ENCODE assay signal across 23 cellular contexts in the genomic region with DNA sequence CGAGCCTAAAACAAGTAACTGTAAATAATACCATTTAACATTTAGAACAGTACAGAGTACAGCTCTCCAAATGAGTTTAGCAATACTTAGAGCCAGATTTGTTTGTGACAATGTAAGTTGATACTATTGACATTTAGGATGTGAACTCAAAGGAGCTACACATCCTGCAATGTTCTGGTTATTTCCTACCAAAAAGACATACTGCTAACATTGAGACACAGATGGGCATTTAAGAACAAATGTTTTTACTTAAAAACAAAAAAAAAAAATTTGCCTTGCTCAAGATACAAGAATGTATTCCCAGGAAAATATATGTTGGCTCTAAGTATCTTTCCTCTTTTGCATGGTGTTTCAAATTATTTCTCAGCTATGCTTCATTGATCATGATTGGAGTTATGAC.
"Had no signal": no experiment of that assay in that cellular context is flagged by ENCODE, and none has a peak within 500 bp of the region (broad histone marks: within the 10 kb centered on the region; RNA-seq: fewer than 3 reads in every experiment).

No MANE protein-coding gene starts in this region.

- H2AFZ ChIP-seq: parathyroid adenoma had no signal

- H3K4me2 ChIP-seq: smooth muscle cell had no signal

- H3K4me3 Mint-ChIP-seq: activated naive CD4-positive, alpha-beta T cell treated with anti-CD3 and anti-CD28 coated beads, Interleukin-2, amount 50 U/mL, for 24 hours; mesothelial cell of epicardium; nephron; stimulated activated effector memory CD8-positive, alpha-beta T cell treated with anti-CD3 and anti-CD28 coated beads, Interleukin-12 subunit alpha, Interleukin-12 subunit beta, amount 100 ng/mL, for 72 hours; type B pancreatic cell had no signal

- H3K36me3 ChIP-seq: adrenal gland, breast epithelium, gastrocnemius medialis, left lung, stomach, WERI-Rb-1 had no signal

- H3K27me3 Mint-ChIP-seq: activated naive CD4-positive, alpha-beta T cell treated with anti-CD3 and anti-CD28 coated beads, Interleukin-2, amount 50 U/mL, for 24 hours; type B pancreatic cell had no signal

- H3K4me1 Mint-ChIP-seq: activated naive CD4-positive, alpha-beta T cell treated with anti-CD3 and anti-CD28 coated beads, Interleukin-2, amount 50 U/mL, for 24 hours; mesothelial cell of epicardium; nephron; stimulated activated effector memory CD8-positive, alpha-beta T cell treated with anti-CD3 and anti-CD28 coated beads, Interleukin-12 subunit alpha, Interleukin-12 subunit beta, amount 100 ng/mL, for 72 hours had no signal

- H3K4me3 ChIP-seq: adrenal gland, breast epithelium, coronary artery, gastrocnemius medialis, left lung, smooth muscle cell, stomach, testis had no signal

- ATAC-seq: gastrocnemius medialis; left lung; sciatic nerve; stimulated activated effector memory CD8-positive, alpha-beta T cell treated with anti-CD3 and anti-CD28 coated beads, Interleukin-12 subunit alpha, Interleukin-12 subunit beta, amount 100 ng/mL, for 72 hours had no signal

- H3K27me3 ChIP-seq: adrenal gland, breast epithelium, gastrocnemius medialis, left lung, stomach, testis had no signal

- H3K9ac ChIP-seq: parathyroid adenoma had no signal

- H3K27ac Mint-ChIP-seq: activated naive CD4-positive, alpha-beta T cell treated with anti-CD3 and anti-CD28 coated beads, Interleukin-2, amount 50 U/mL, for 24 hours; mesothelial cell of epicardium; nephron; stimulated activated effector memory CD8-positive, alpha-beta T cell treated with anti-CD3 and anti-CD28 coated beads, Interleukin-12 subunit alpha, Interleukin-12 subunit beta, amount 100 ng/mL, for 72 hours; type B pancreatic cell had no signal

- H3K27ac ChIP-seq: adrenal gland, breast epithelium, coronary artery, gastrocnemius medialis, left lung, parathyroid adenoma, stomach, testis, WERI-Rb-1 had no signal

- H3K36me3 Mint-ChIP-seq: activated naive CD4-positive, alpha-beta T cell treated with anti-CD3 and anti-CD28 coated beads, Interleukin-2, amount 50 U/mL, for 24 hours; mesothelial cell of epicardium; stimulated activated effector memory CD8-positive, alpha-beta T cell treated with anti-CD3 and anti-CD28 coated beads, Interleukin-12 subunit alpha, Interleukin-12 subunit beta, amount 100 ng/mL, for 72 hours; type B pancreatic cell had no signal

- H3K9me3 ChIP-seq: adrenal gland, breast epithelium, gastrocnemius medialis, stomach, testis had no signal

- DNase-seq: activated CD4-positive, alpha-beta T cell treated with anti-CD3 and anti-CD28 coated beads for 1 hour; activated CD8-positive, alpha-beta memory T cell treated with anti-CD3 and anti-CD28 coated beads for 24 hours; activated CD8-positive, alpha-beta memory T cell treated with anti-CD3 and anti-CD28 coated beads, Interleukin-2, amount 50 U/mL, for 48 hours; activated gamma-delta T cell; adrenal gland; gastrocnemius medialis; head of caudate nucleus; kidney; left lung; stimulated activated CD4-positive, alpha-beta T cell treated with anti-CD3 and anti-CD28 coated beads, Interleukin-4, amount 100 ng/mL, for 24 hours; stomach; testis; WERI-Rb-1 had no signal

- H3K79me2 ChIP-seq: parathyroid adenoma had no signal
